1 cellular context compared by ENCODE assay signal in genomic region chr3:126342991-126343661, GRCh38.
TF ChIP-seq lines count a peak whose summit lies in the region.

No MANE protein-coding gene starts in this region.

TF ChIP-seq in GM23338, 12 proteins besides CTCF, POLR2A, EP300 and RAD21 (continued from another document):
- TF ChIP-seq ZNF462 (CRISPR knock-in tag; IDR thresholded peaks at IDR 0.05) (no peak), EZH2 (IDR thresholded peaks at IDR 0.05; ENCODE audit: low read depth, unreplicated experiment) (no peak), REST (IDR thresholded peaks at IDR 0.05; ENCODE audit: unreplicated experiment) (no peak), EZH2phosphoT487 (IDR thresholded peaks at IDR 0.05; ENCODE audit: unreplicated experiment) (no peak), JUNB (IDR thresholded peaks at IDR 0.05; ENCODE audit: unreplicated experiment) (no peak), ZNF114 (CRISPR knock-in tag; IDR thresholded peaks at IDR 0.05) (no peak)
